Comparison of ENCODE assay signal across 12 cellular contexts in the genomic region with DNA sequence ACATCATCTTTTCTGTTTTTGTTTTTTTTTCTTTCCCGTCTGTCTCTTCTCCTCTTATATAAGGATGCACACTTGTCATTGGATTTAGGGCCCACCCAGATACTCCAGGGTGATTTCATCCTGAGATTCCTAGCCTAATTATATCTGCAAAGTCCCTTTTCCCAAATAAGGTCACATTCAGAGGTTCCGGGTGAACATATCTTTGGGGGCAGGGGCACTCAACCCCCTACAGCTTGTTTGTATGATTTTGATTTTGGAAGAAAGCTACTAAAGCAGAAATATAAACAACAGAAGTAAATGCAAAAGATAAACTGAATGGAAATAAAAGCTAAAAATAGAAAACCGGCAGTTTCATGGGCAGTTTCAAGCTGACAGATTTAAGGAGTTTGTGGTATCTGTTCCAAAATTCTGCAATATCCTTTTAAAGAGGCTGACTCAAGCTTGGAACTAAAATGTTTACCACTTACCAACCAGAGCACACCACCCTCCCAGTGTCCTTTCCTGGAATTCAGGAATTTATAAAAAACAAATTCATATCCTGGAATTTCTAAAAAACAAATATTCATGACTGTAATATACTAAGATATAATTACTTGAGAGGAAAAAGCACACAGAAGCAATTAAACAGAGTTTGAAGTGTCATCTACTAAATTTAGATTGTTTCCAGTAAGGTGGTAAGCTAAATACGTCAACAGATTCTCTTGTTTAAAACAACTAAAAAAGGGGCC.
DNase-seq lines count a peak whose midpoint lies in the region; ATAC-seq and TF ChIP-seq lines count a peak whose summit lies in the region.
"Had no signal": no experiment of that assay in that cellular context is flagged by ENCODE, and none has a peak within 500 bp of the region (broad histone marks: within the 10 kb centered on the region; RNA-seq: fewer than 3 reads in every experiment).

No MANE protein-coding gene starts in this region.

- H3K27ac Mint-ChIP-seq in type B pancreatic cell = no peak overlapping the region

- H3K27ac ChIP-seq in SK-N-MC (peak overlapping the region; percentile 84), fibroblast of lung (ENCODE audit: insufficient read depth, low read length) (peak overlapping the region; percentile 49), skeletal muscle tissue (ENCODE audit: low read depth, low read length) (peak overlapping the region; percentile 73), WERI-Rb-1 (no peak overlapping the region)
- H3K27ac ChIP-seq in effector memory CD4-positive, alpha-beta T cell (ENCODE audit: insufficient read depth, low read length, poor library complexity, severe bottlenecking) = no peak overlapping the region

- H3K4me3 Mint-ChIP-seq in type B pancreatic cell = no peak overlapping the region

- H4K20me1 ChIP-seq in fibroblast of lung (ENCODE audit: control insufficient read depth, extremely low read depth, insufficient read depth, low read length) = no peaks in the 10 kb centered on the region

- H3K4me2 ChIP-seq in fibroblast of lung (ENCODE audit: extremely low read depth, insufficient read depth, low read length) = peak overlapping the region; percentile 0

- no peaks in the 10 kb centered on the region for H3K36me3 ChIP-seq in SK-N-MC (ENCODE audit: insufficient read depth, low read length)
- H3K36me3 ChIP-seq in fibroblast of lung (ENCODE audit: control insufficient read depth, insufficient read depth, low read length) = no peaks in the 10 kb centered on the region
- no peaks in the 10 kb centered on the region for H3K36me3 ChIP-seq in skeletal muscle tissue (ENCODE audit: control insufficient read depth in 3 of 3, insufficient read depth in 3 of 3, low read length in 3 of 3)
- no peaks in the 10 kb centered on the region for H3K36me3 ChIP-seq in WERI-Rb-1
- no peaks in the 10 kb centered on the region for H3K36me3 ChIP-seq in effector memory CD4-positive, alpha-beta T cell (ENCODE audit: control insufficient read depth, insufficient read depth, low read length)
- H3K36me3 ChIP-seq: cardiac muscle cell had no signal

- H3K27me3 ChIP-seq in fibroblast of lung (ENCODE audit: control insufficient read depth, insufficient read depth, low read length) (no peaks in the 10 kb centered on the region), skeletal muscle tissue (ENCODE audit: control insufficient read depth in 3 of 3, insufficient read depth in 3 of 3, low read length in 3 of 3) (no peaks in the 10 kb centered on the region), WERI-Rb-1 (ENCODE audit: insufficient read depth, low read depth, severe bottlenecking) (no peaks in the 10 kb centered on the region)
- no peaks in the 10 kb centered on the region for H3K27me3 ChIP-seq in effector memory CD4-positive, alpha-beta T cell (replicated peaks; ENCODE audit: control insufficient read depth, insufficient read depth, low read length, poor library complexity, severe bottlenecking)
- H3K27me3 ChIP-seq: cardiac muscle cell had no signal

- H3K4me1 ChIP-seq in fibroblast of lung (ENCODE audit: control insufficient read depth, extremely low read depth, insufficient read depth, low read length) = peaks cover 9% of the 10 kb centered on the region
- H3K4me1 ChIP-seq in skeletal muscle tissue (ENCODE audit: control insufficient read depth in 3 of 3, insufficient read depth in 3 of 3, low read length in 3 of 3) = peaks cover 0 to 8% (median 0%) of the 10 kb centered on the region in 3 donors
- no peaks in the 10 kb centered on the region for H3K4me1 ChIP-seq in effector memory CD4-positive, alpha-beta T cell (ENCODE audit: control insufficient read depth, insufficient read depth, low read length, poor library complexity, severe bottlenecking)

- no peaks in the 10 kb centered on the region for H3K79me2 ChIP-seq in fibroblast of lung (ENCODE audit: control insufficient read depth, insufficient read depth, low read length)

- no peaks in the 10 kb centered on the region for H3K4me1 Mint-ChIP-seq in type B pancreatic cell (ENCODE audit: unreplicated experiment)

- H2AFZ ChIP-seq in fibroblast of lung (ENCODE audit: low read length) = no peak overlapping the region

- H3K36me3 Mint-ChIP-seq in type B pancreatic cell = no peaks in the 10 kb centered on the region

- no peaks in the 10 kb centered on the region for H3K27me3 Mint-ChIP-seq in type B pancreatic cell

- H3K9ac ChIP-seq in SK-N-MC (ENCODE audit: insufficient read length) = peak overlapping the region; percentile 12
- no peak overlapping the region for H3K9ac ChIP-seq in fibroblast of lung (ENCODE audit: insufficient read depth, low read length)
- H3K9ac ChIP-seq in skeletal muscle tissue (ENCODE audit: low read depth in 1 of 3, low read length in 3 of 3) = no peak overlapping the region

- no peak for TF ChIP-seq CTCF in fibroblast of lung (conservative IDR thresholded peaks at IDR 0.05 in 1 of 2, IDR thresholded peaks at IDR 0.05 in 1 of 2; ENCODE audit: low read depth in 1 of 2, low read length in 2 of 2)
- TF ChIP-seq CTCF in WERI-Rb-1 (IDR thresholded peaks at IDR 0.05; ENCODE audit: low read depth, low read length) = no peak
- no peak for TF ChIP-seq CTCF in type B pancreatic cell (conservative IDR thresholded peaks at IDR 0.05)

- H3K4me3 ChIP-seq in GM08714 (ENCODE audit: low read length) (peak overlapping the region; percentile 32; the same call in 1 of the 2 replicates), SK-N-MC (peak overlapping the region; percentile 56), fibroblast of lung (replicated peaks in 1 of 4; ENCODE audit: control extremely low read depth in 1 of 4, insufficient read depth in 1 of 4, low read depth in 3 of 4, low read length in 4 of 4) (no peak overlapping the region), skeletal muscle tissue (ENCODE audit: low read length in 3 of 3) (no peak overlapping the region), WERI-Rb-1 (ENCODE audit: low read depth, low read length) (no peak overlapping the region)
- no peak overlapping the region for H3K4me3 ChIP-seq in effector memory CD4-positive, alpha-beta T cell (ENCODE audit: insufficient read depth, low read depth, low read length, poor library complexity, severe bottlenecking)
- H3K4me3 ChIP-seq: cardiac muscle cell had no signal

- no peak for DNase-seq in SK-N-MC (ENCODE audit: low read depth, low spot score)
- peak; percentile 74 to 86 for DNase-seq in fibroblast of lung (ENCODE audit: low read depth in 2 of 2)
- DNase-seq in WERI-Rb-1 = no peak
- no peak for DNase-seq in type B pancreatic cell (ENCODE audit: extremely low spot score, unreplicated experiment)
- DNase-seq in effector memory CD4-positive, alpha-beta T cell = no peak
- DNase-seq: activated CD4-positive, CD25-positive, alpha-beta regulatory T cell treated with anti-CD3 and anti-CD28 coated beads, Interleukin-2, amount 50 U/mL, for 72 hours; NCI-H526; stimulated activated CD4-positive, alpha-beta T cell treated with anti-CD3 and anti-CD28 coated beads, Interleukin-4, amount 100 ng/mL, for 1 hour had no signal

- H3K9me3 Mint-ChIP-seq in type B pancreatic cell = no peaks in the 10 kb centered on the region

- H3K9me3 ChIP-seq in SK-N-MC (ENCODE audit: low read depth, low read length) = no peaks in the 10 kb centered on the region
- no peaks in the 10 kb centered on the region for H3K9me3 ChIP-seq in fibroblast of lung (ENCODE audit: control insufficient read depth, insufficient read depth, low read depth, low read length)
- H3K9me3 ChIP-seq in skeletal muscle tissue (ENCODE audit: control insufficient read depth in 3 of 3, low read length in 3 of 3) = no peaks in the 10 kb centered on the region
- H3K9me3 ChIP-seq in WERI-Rb-1 (ENCODE audit: severe bottlenecking) = no peaks in the 10 kb centered on the region
- H3K9me3 ChIP-seq in effector memory CD4-positive, alpha-beta T cell (ENCODE audit: control insufficient read depth, low read length) = no peaks in the 10 kb centered on the region

- no peak for ATAC-seq in HG03521 (IDR thresholded peaks at IDR 0.05; ENCODE audit: unreplicated experiment)

Comparison
In these comparisons a context has a peak if more than half of its experiments do, and no peak if none do; other contexts are left out.
1. H3K4me3 ChIP-seq: peak in GM08714 (single experiment) and SK-N-MC (single experiment); none in fibroblast of lung (0 of 4), skeletal muscle tissue (0 of 3), WERI-Rb-1 (single experiment) and effector memory CD4-positive, alpha-beta T cell (single experiment).
2. DNase-seq: peak in fibroblast of lung (2 of 2); none in SK-N-MC (single experiment), WERI-Rb-1 (single experiment), type B pancreatic cell (single experiment) and effector memory CD4-positive, alpha-beta T cell (0 of 3).
3. H3K27ac ChIP-seq: peak in SK-N-MC (single experiment), fibroblast of lung (single experiment) and skeletal muscle tissue (single experiment); none in WERI-Rb-1 (single experiment) and effector memory CD4-positive, alpha-beta T cell (single experiment).